ENCODE assay signal across 29 cellular contexts in genomic region chr10:75436896-75437295, GRCh38. TPM values are rescaled to one million over a fixed set of nuclear protein-coding genes. Genes with fewer than 3 reads are reported as not detected.
"Had no signal": no experiment of that assay in that cellular context is flagged by ENCODE, and none has a peak within 500 bp of the region (broad histone marks: within the 10 kb centered on the region; RNA-seq: fewer than 3 reads in every experiment).

No MANE protein-coding gene starts in this region.

- H3K36me3 Mint-ChIP-seq: mesothelial cell of epicardium, naive B cell had no signal

- H3K4me1 ChIP-seq: gastrocnemius medialis had no signal

- H3K4me3 ChIP-seq: esophagus squamous epithelium, gastrocnemius medialis, heart right ventricle, left lung, lower lobe of right lung, mucosa of descending colon had no signal

- H3K36me3 ChIP-seq: gastrocnemius medialis had no signal

- H3K27me3 ChIP-seq: esophagus squamous epithelium, heart right ventricle, left lung had no signal

- H3K27ac Mint-ChIP-seq: dendritic cell treated with granulocyte-macrophage colony-stimulating factor and Interleukin-4, amounts not matched to agents 40 ng/mL and 50 ng/mL, for 4 days; effector memory CD8-positive, alpha-beta T cell; endodermal cell; mesothelial cell of epicardium; naive B cell had no signal

- H3K27ac ChIP-seq: epithelial cell of prostate, esophagus squamous epithelium, gastrocnemius medialis, heart right ventricle, left lung, lower lobe of right lung had no signal

- H3K9me3 Mint-ChIP-seq: dendritic cell treated with granulocyte-macrophage colony-stimulating factor and Interleukin-4, amounts not matched to agents 40 ng/mL and 50 ng/mL, for 4 days; effector memory CD8-positive, alpha-beta T cell; endodermal cell; mesothelial cell of epicardium had no signal

- DNase-seq: cortex of kidney; effector CD8-positive, alpha-beta T cell; effector memory CD8-positive, alpha-beta T cell; endodermal cell; erythroblast; esophagus squamous epithelium; foreskin fibroblast; foreskin melanocyte; gastrocnemius medialis; glutamatergic neuron; head of caudate nucleus; heart right ventricle; hippocampal formation; left cardiac atrium; left lung; left ventricle myocardium superior; lower lobe of right lung; mesenchymal stem cell; mucosa of descending colon; naive B cell had no signal

- ATAC-seq: effector memory CD8-positive, alpha-beta T cell; esophagus mucosa; gastrocnemius medialis; heart right ventricle; left cardiac atrium; left lung; left ventricle myocardium superior; lower lobe of right lung; mucosa of descending colon had no signal

- H3K27me3 Mint-ChIP-seq: dendritic cell treated with granulocyte-macrophage colony-stimulating factor and Interleukin-4, amounts not matched to agents 40 ng/mL and 50 ng/mL, for 4 days had no signal

- FAIRE-seq: colon, endometrium, islet of Langerhans, keratinocyte had no signal

- H3K4me3 Mint-ChIP-seq: dendritic cell treated with granulocyte-macrophage colony-stimulating factor and Interleukin-4, amounts not matched to agents 40 ng/mL and 50 ng/mL, for 4 days; effector memory CD8-positive, alpha-beta T cell; endodermal cell; mesothelial cell of epicardium; naive B cell had no signal

- H3K9me3 ChIP-seq: esophagus squamous epithelium, gastrocnemius medialis, heart right ventricle, left lung, lower lobe of right lung, mucosa of descending colon had no signal

RNA-seq across cellular contexts. Expression of gene LRMDA, which starts 5.5 kb away (rescaled TPM):
- total RNA-seq: myocyte had no signal
- polyA plus RNA-seq: keratinocyte had no signal
